Comparison of ENCODE assay signal across 8 cellular contexts in genomic region chr9:89999176-89999533, GRCh38.
DNase-seq lines count a peak whose midpoint lies in the region; ATAC-seq and TF ChIP-seq lines count a peak whose summit lies in the region.

No MANE protein-coding gene starts in this region.

- H3K79me2 ChIP-seq in PC-3 (ENCODE audit: low read length) = no peaks in the 10 kb centered on the region

- DNase-seq in PC-3 (peak; percentile 55), Right ventricle myocardium superior (peak; percentile 53), gastrocnemius medialis (peak in 1 of 2 donors; percentile 23), NCI-H524 treated with DMSO at 0.1 percent for 48 hours (lab: John Stamatoyannopoulos, UW) (no peak), brain microvascular endothelial cell (no peak)

- POLR2A ChIA-PET in PC-3 (lab: Charles Lee; ENCODE audit: unreplicated experiment) = no interaction called here

- H3K9ac ChIP-seq in PC-3 (ENCODE audit: low read length) = no peak overlapping the region

- CTCF ChIA-PET in PC-3 (lab: Charles Lee) = no interaction called here

- no peak overlapping the region for H2AFZ ChIP-seq in PC-3 (ENCODE audit: low read length)

- in situ Hi-C loops in gastrocnemius medialis (cut with MboI; ENCODE audit: low sequenced_read_pairs in 4 of 4) = loop anchor here in 1 of 4 donors (25.0 kb wide), 1 partner anchor 88 kb away; no protein-coding TSS in a partner anchor
- in situ Hi-C loops in brain microvascular endothelial cell (cut with HindIII; ENCODE audit: low pct_ligation_motif_present, low sequenced_read_pairs) = no loop called here

- H3K9me3 ChIP-seq in PC-3 (ENCODE audit: low read length) = no peaks in the 10 kb centered on the region
- no peaks in the 10 kb centered on the region for H3K9me3 ChIP-seq in gastrocnemius medialis

- intact Hi-C loops in PC-3 (cut with micrococcal nuclease) = no loop called here
- intact Hi-C loops in Right ventricle myocardium superior (cut with DNase I) = loop anchor here (10.0 kb wide), 1 partner anchor 394 kb away; the partner anchor contains the start of gene GADD45G
- intact Hi-C loops in gastrocnemius medialis (cut with DNase I; ENCODE audit: low total_unique reads) = no loop called here

- H4K20me1 ChIP-seq in PC-3 (ENCODE audit: low read length) = no peaks in the 10 kb centered on the region

- H3K27ac ChIP-seq in PC-3 (ENCODE audit: low read length) (no peak overlapping the region), gastrocnemius medialis (peak overlapping the region; percentile 72 to 89 (median 82)), brain microvascular endothelial cell (no peak overlapping the region)

- H3K4me3 ChIP-seq in PC-3 (ENCODE audit: low read length) (no peak overlapping the region), gastrocnemius medialis (peak overlapping the region in 1 of 4 donors; percentile 36), brain microvascular endothelial cell (ENCODE audit: low read depth, low read length) (no peak overlapping the region)

- H3K9me2 ChIP-seq in PC-3 (replicated peaks; ENCODE audit: low read length) = no peaks in the 10 kb centered on the region

- H3K4me1 ChIP-seq in PC-3 (ENCODE audit: insufficient read depth, low read length) (peaks cover 13% of the 10 kb centered on the region; the same call in 1 of the 2 replicates), gastrocnemius medialis (peaks cover 45 to 47% of the 10 kb centered on the region in 2 donors)

- TF ChIP-seq CTCF in PC-3 (conservative IDR thresholded peaks at IDR 0.05; ENCODE audit: low read depth, low read length) (no peak), gastrocnemius medialis (IDR thresholded peaks at IDR 0.05 in 4 of 5, conservative IDR thresholded peaks at IDR 0.05 in 1 of 5) (no peak), brain microvascular endothelial cell (IDR thresholded peaks at IDR 0.05; ENCODE audit: low read depth, low read length, missing control alignments) (no peak)

- peak overlapping the region; percentile 63; the same call in 1 of the 2 replicates for H3K4me2 ChIP-seq in PC-3 (ENCODE audit: low read length)

- H3K36me3 ChIP-seq in PC-3 (ENCODE audit: low read depth, low read length) = no peaks in the 10 kb centered on the region
- H3K36me3 ChIP-seq in gastrocnemius medialis = no peaks in the 10 kb centered on the region
- no peaks in the 10 kb centered on the region for H3K36me3 ChIP-seq in brain microvascular endothelial cell (replicated peaks)

- no TSS peak for BruUV-seq in PC-3 (replicated peaks; lab: Mats Ljungman, UMichigan)

- ATAC-seq in GM18907 (IDR thresholded peaks at IDR 0.05; ENCODE audit: unreplicated experiment) (peak; percentile 5), PC-3 (no peak), Right ventricle myocardium superior (ENCODE audit: poor library complexity) (peak; percentile 43), gastrocnemius medialis (peak in 1 of 2 donors; percentile 2), HG03571 (IDR thresholded peaks at IDR 0.05; ENCODE audit: unreplicated experiment) (no peak), GM21447 (IDR thresholded peaks at IDR 0.05; ENCODE audit: unreplicated experiment) (no peak)

- H3F3A ChIP-seq in PC-3 (ENCODE audit: low read length, unreplicated experiment) = no peaks in the 10 kb centered on the region

- no peak for TF ChIP-seq POLR2A in gastrocnemius medialis (IDR thresholded peaks at IDR 0.05)

- H3K27me3 ChIP-seq in PC-3 (ENCODE audit: low read length) (peaks cover 9% of the 10 kb centered on the region), gastrocnemius medialis (no peaks in the 10 kb centered on the region), brain microvascular endothelial cell (replicated peaks) (peaks cover 2% of the 10 kb centered on the region)

Comparison
In these comparisons a context has a peak if more than half of its experiments do, and no peak if none do; other contexts are left out.
1. ATAC-seq: peak in GM18907 (single experiment) and Right ventricle myocardium superior (single experiment); none in PC-3 (single experiment), HG03571 (single experiment) and GM21447 (single experiment).
2. DNase-seq: peak in PC-3 (single experiment) and Right ventricle myocardium superior (single experiment); none in NCI-H524 treated with DMSO at 0.1 percent for 48 hours (single experiment) and brain microvascular endothelial cell (single experiment).
3. H3K27ac ChIP-seq: peak in gastrocnemius medialis (4 of 4); none in PC-3 (single experiment) and brain microvascular endothelial cell (single experiment).